In genomic region chr3:158569717-158570244, GRCh38 we compare ENCODE assay signal across 22 cellular contexts. TPM values are rescaled to one million over a fixed set of nuclear protein-coding genes. Genes with fewer than 3 reads are reported as not detected.
A peak's percentile ranks its signal among the peaks of the same experiment; 100 is the strongest.
DNase-seq lines count a peak whose midpoint lies in the region; ATAC-seq and TF ChIP-seq lines count a peak whose summit lies in the region.
"Had no signal": no experiment of that assay in that cellular context is flagged by ENCODE, and none has a peak within 500 bp of the region (broad histone marks: within the 10 kb centered on the region; RNA-seq: fewer than 3 reads in every experiment).

No MANE protein-coding gene starts in this region.

- DNase-seq in NCI-H2171 treated with DMSO at 0.1 percent for 48 hours (lab: John Stamatoyannopoulos, UW): peak; percentile 17
- DNase-seq in NCI-H2171 (lab: John Stamatoyannopoulos, UW): no peak
- DNase-seq in T-helper 17 cell: no peak
- DNase-seq in left cardiac atrium: peak; percentile 27
- peak in 4 of 5 donors; percentile 19 to 41 (median 28) for DNase-seq in ovary
- no peak for DNase-seq in SIG-M5 treated with dmso at 0.1 percent for 504 hours (lab: John Stamatoyannopoulos, UW; ENCODE audit: unreplicated experiment)
- no peak for DNase-seq in activated CD4-positive, alpha-beta T cell treated with anti-CD3 and anti-CD28 coated beads, Interleukin-2, amount 50 U/mL, for 1 hour
- DNase-seq: activated CD4-positive, alpha-beta T cell treated with anti-CD3 and anti-CD28 coated beads for 36 hours; activated gamma-delta T cell; activated naive CD8-positive, alpha-beta T cell treated with anti-CD3 and anti-CD28 coated beads, Interleukin-2, amount 50 U/mL, for 24 hours; activated T-cell treated with anti-CD3 and anti-CD28 coated beads for 4 hours; glutamatergic neuron; kidney glomerular epithelial cell; NCI-H1092 treated with DMSO at 0.1 percent for 48 hours; NCI-H187; NCI-H748 treated with DMSO at 0.1 percent for 48 hours; small intestine had no signal

- ATAC-seq in T-helper 17 cell (no peak), left cardiac atrium (no peak), HG02642 (IDR thresholded peaks at IDR 0.05; ENCODE audit: poor library complexity, unreplicated experiment) (no peak)
- ATAC-seq: activated CD4-positive, alpha-beta T cell treated with anti-CD3 and anti-CD28 coated beads for 36 hours; activated naive CD8-positive, alpha-beta T cell treated with anti-CD3 and anti-CD28 coated beads, Interleukin-2, amount 50 U/mL, for 24 hours; GM23338 had no signal

- no peak for TF ChIP-seq POLR2A in ovary (IDR thresholded peaks at IDR 0.05)

- H3K4me3 ChIP-seq in ovary: no peak overlapping the region

- 21 to 30% (median 25%) methylated on average over 5 of the region's 5 CpGs for WGBS in ovary, 3 donors

- no peaks in the 10 kb centered on the region for H3K27me3 ChIP-seq in ovary

- no peak for TF ChIP-seq CTCF in ovary (IDR thresholded peaks at IDR 0.05)

- peaks cover 4% of the 10 kb centered on the region for H3K4me1 ChIP-seq in ovary (ENCODE audit: insufficient read depth)

- H3K36me3 Mint-ChIP-seq in T-helper 17 cell (ENCODE audit: low read depth): no peaks in the 10 kb centered on the region

- H3K9me3 ChIP-seq in T-helper 17 cell (ENCODE audit: control insufficient read depth, low read length, poor library complexity, severe bottlenecking): no peaks in the 10 kb centered on the region
- H3K9me3 ChIP-seq in ovary: no peaks in the 10 kb centered on the region
- H3K9me3 ChIP-seq: neutrophil, tibial nerve had no signal

- no peak overlapping the region for H3K27ac ChIP-seq in ovary
- H3K27ac ChIP-seq: neutrophil had no signal

- H3K27ac Mint-ChIP-seq in T-helper 17 cell: peak overlapping the region; percentile 98
- H3K27ac Mint-ChIP-seq: activated CD4-positive, alpha-beta T cell treated with anti-CD3 and anti-CD28 coated beads for 36 hours; activated naive CD8-positive, alpha-beta T cell treated with anti-CD3 and anti-CD28 coated beads, Interleukin-2, amount 50 U/mL, for 24 hours; GM23338 had no signal

- TF ChIP-seq EP300 in ovary (IDR thresholded peaks at IDR 0.05): no peak

- H3K4me1 Mint-ChIP-seq in T-helper 17 cell: peaks cover 10% of the 10 kb centered on the region

- H3K36me3 ChIP-seq in ovary: no peaks in the 10 kb centered on the region
- H3K36me3 ChIP-seq: neutrophil, tibial nerve had no signal

- intact Hi-C loops in left cardiac atrium (cut with DNase I): no loop called here
- intact Hi-C loops in ovary (cut with DNase I): no loop called here

- peaks cover 43% of the 10 kb centered on the region for H3K27me3 Mint-ChIP-seq in T-helper 17 cell

- H3K4me3 Mint-ChIP-seq in T-helper 17 cell: peak overlapping the region; percentile 95

RNA-seq across cellular contexts. Expression of gene MLF1, which starts 1.2 kb away (rescaled TPM):
- 10 to 100 TPM in 1 of 2 donors, 1 to 10 TPM in 1; 7.4 to 13.5 TPM for total RNA-seq in T-helper 17 cell
- 100 to 1,000 TPM; 126 to 199 TPM for total RNA-seq in left cardiac atrium
- 10 to 100 TPM in 6 of 7 donors, 1 to 10 TPM in 1; 8.5 to 28.3 (median 16.0) TPM for total RNA-seq in ovary
- polyA plus RNA-seq in ovary: 10 to 100 TPM; 10.2 to 19.0 TPM
- total RNA-seq: T-helper 1 cell treated with Interleukin-12 subunit alpha and Interleukin-12 subunit beta and Interleukin-4 antibody, amounts not matched to agents 30 ng/mL and 1 ng/mL, for 36 hours had no signal

Comparison
In these comparisons a context has a peak if more than half of its experiments do, and no peak if none do; other contexts are left out.
1. DNase-seq: peak in NCI-H2171 treated with DMSO at 0.1 percent for 48 hours (single experiment), left cardiac atrium (single experiment) and ovary (4 of 5); none in NCI-H2171 (single experiment), T-helper 17 cell (0 of 3), SIG-M5 treated with dmso at 0.1 percent for 504 hours (single experiment) and activated CD4-positive, alpha-beta T cell treated with anti-CD3 and anti-CD28 coated beads, Interleukin-2, amount 50 U/mL, for 1 hour (single experiment).
2. RNA of gene MLF1, which starts 1.2 kb away (total RNA-seq): 126 to 199 TPM in left cardiac atrium; 8.5 to 28.3 TPM in ovary and 7.4 to 13.5 TPM in T-helper 17 cell; every median in the first group is over 4 times any median in the second.